19 cellular contexts compared by ENCODE assay signal in the genomic region with DNA sequence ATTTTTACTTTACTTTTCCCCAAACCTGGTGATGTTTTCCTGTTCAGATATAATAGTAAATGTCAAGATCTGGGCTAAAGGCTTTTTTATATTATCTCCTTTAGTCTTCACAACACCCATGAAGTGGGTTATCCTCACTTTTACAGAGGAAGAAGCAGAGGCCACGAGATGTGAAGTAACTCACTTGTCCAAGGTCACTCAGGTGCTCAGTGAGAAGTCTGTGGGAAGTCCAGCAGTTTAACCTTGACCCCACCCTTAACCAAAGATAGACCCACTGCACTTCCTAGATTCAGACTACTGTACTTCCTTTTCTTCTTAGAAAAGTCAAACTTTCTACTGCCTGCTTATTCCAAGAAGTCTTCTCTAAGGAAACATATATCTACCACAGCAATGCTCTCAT. TPM values are rescaled to one million over a fixed set of nuclear protein-coding genes. Genes with fewer than 3 reads are reported as not detected.
DNase-seq lines count a peak whose midpoint lies in the region; ATAC-seq lines count a peak whose summit lies in the region.
"Had no signal": no experiment of that assay in that cellular context is flagged by ENCODE, and none has a peak within 500 bp of the region (broad histone marks: within the 10 kb centered on the region; RNA-seq: fewer than 3 reads in every experiment).

No MANE protein-coding gene starts in this region.

- peak in 1 of 2 donors; percentile 20 for ATAC-seq in natural killer cell treated with Interleukin-12 subunit alpha and Interleukin-12 subunit beta and Interleukin-15 and Interleukin-18, amount 100 ng/mL, for 72 hours
- ATAC-seq in HG02798 (IDR thresholded peaks at IDR 0.05; ENCODE audit: poor library complexity, unreplicated experiment), result no peak

- no peaks in the 10 kb centered on the region for H3K9me3 Mint-ChIP-seq in activated naive CD4-positive, alpha-beta T cell treated with anti-CD3 and anti-CD28 coated beads, Interleukin-2, amount 10 ng/mL, durations not matched to agents 7 days and 5 days
- H3K9me3 Mint-ChIP-seq in activated T-helper 2 cell treated with anti-CD3 and anti-CD28 coated beads, Interferon-gamma antibody, Interleukin-2, Interleukin-4, amounts not matched to agents 10 μg/mL and 5 μg/mL and 100 μg/mL, durations not matched to agents 14 hours and 24 hours and 36 hours, result no peaks in the 10 kb centered on the region
- no peaks in the 10 kb centered on the region for H3K9me3 Mint-ChIP-seq in natural killer cell treated with Interleukin-12 subunit alpha and Interleukin-12 subunit beta and Interleukin-15 and Interleukin-18, amount 100 ng/mL, for 72 hours

- DNase-seq in activated naive CD4-positive, alpha-beta T cell treated with anti-CD3 and anti-CD28 coated beads, Interleukin-2, amount 10 ng/mL, durations not matched to agents 7 days and 5 days, result no peak
- DNase-seq in activated naive CD4-positive, alpha-beta T cell treated with anti-CD3 and anti-CD28 coated beads, Interleukin-2, amount 50 U/mL, for 16 hours, result no peak
- peak; percentile 65 for DNase-seq in OCI-M1 (lab: John Stamatoyannopoulos, UW)
- no peak for DNase-seq in activated T-helper 2 cell treated with anti-CD3 and anti-CD28 coated beads, Interferon-gamma antibody, Interleukin-2, Interleukin-4, amounts not matched to agents 10 μg/mL and 5 μg/mL and 100 μg/mL, durations not matched to agents 14 hours and 24 hours and 36 hours (ENCODE audit: low spot score)
- no peak for DNase-seq in natural killer cell treated with Interleukin-12 subunit alpha and Interleukin-12 subunit beta and Interleukin-15 and Interleukin-18, amount 100 ng/mL, for 72 hours (ENCODE audit: low spot score)
- no peak for DNase-seq in HUDEP-2 (lab: John Stamatoyannopoulos, UW; ENCODE audit: unreplicated experiment in 76 of 76)
- DNase-seq in stimulated activated CD4-positive, alpha-beta T cell treated with anti-CD3 and anti-CD28 coated beads, Interleukin-4, amount 100 ng/mL, for 4 hours, result no peak
- DNase-seq: activated CD4-positive, alpha-beta T cell treated with anti-CD3 and anti-CD28 coated beads, Interleukin-2, amount 50 U/mL, for 1 hour; activated T-cell treated with anti-CD3 and anti-CD28 coated beads, Interleukin-2, amount 50 U/mL, for 1 hour; dermis blood vessel endothelial cell; GF-D8; head of caudate nucleus; mammary epithelial cell; MM.1S; NCI-H748 treated with DMSO at 0.1 percent for 48 hours; stimulated activated CD4-positive, alpha-beta T cell treated with anti-CD3 and anti-CD28 coated beads, Interleukin-2, amount 100 ng/mL, for 24 hours; stimulated activated naive CD4-positive, alpha-beta T cell; thyroid gland had no signal

- H3K27me3 Mint-ChIP-seq in activated naive CD4-positive, alpha-beta T cell treated with anti-CD3 and anti-CD28 coated beads, Interleukin-2, amount 10 ng/mL, durations not matched to agents 7 days and 5 days, result no peaks in the 10 kb centered on the region
- H3K27me3 Mint-ChIP-seq in activated T-helper 2 cell treated with anti-CD3 and anti-CD28 coated beads, Interferon-gamma antibody, Interleukin-2, Interleukin-4, amounts not matched to agents 10 μg/mL and 5 μg/mL and 100 μg/mL, durations not matched to agents 14 hours and 24 hours and 36 hours (ENCODE audit: low read depth), result no peaks in the 10 kb centered on the region
- no peaks in the 10 kb centered on the region for H3K27me3 Mint-ChIP-seq in natural killer cell treated with Interleukin-12 subunit alpha and Interleukin-12 subunit beta and Interleukin-15 and Interleukin-18, amount 100 ng/mL, for 72 hours

- peak overlapping the region; percentile 70 for H3K4me3 Mint-ChIP-seq in activated naive CD4-positive, alpha-beta T cell treated with anti-CD3 and anti-CD28 coated beads, Interleukin-2, amount 10 ng/mL, durations not matched to agents 7 days and 5 days
- peak overlapping the region; percentile 76 for H3K4me3 Mint-ChIP-seq in activated T-helper 2 cell treated with anti-CD3 and anti-CD28 coated beads, Interferon-gamma antibody, Interleukin-2, Interleukin-4, amounts not matched to agents 10 μg/mL and 5 μg/mL and 100 μg/mL, durations not matched to agents 14 hours and 24 hours and 36 hours (ENCODE audit: low read depth)
- H3K4me3 Mint-ChIP-seq in natural killer cell treated with Interleukin-12 subunit alpha and Interleukin-12 subunit beta and Interleukin-15 and Interleukin-18, amount 100 ng/mL, for 72 hours, result peak overlapping the region; percentile 70

- CTCF ChIA-PET in activated naive CD4-positive, alpha-beta T cell treated with anti-CD3 and anti-CD28 coated beads, Interleukin-2, amount 10 ng/mL, durations not matched to agents 7 days and 5 days (lab: Charles Lee), result interaction anchor here (1.0 to 2.7 kb wide), 5 partner anchors 12 to 85 kb away, joined by 3 to 11 read pairs (median 3); no protein-coding TSS in a partner anchor

- peaks cover 67% of the 10 kb centered on the region for H3K4me1 Mint-ChIP-seq in activated naive CD4-positive, alpha-beta T cell treated with anti-CD3 and anti-CD28 coated beads, Interleukin-2, amount 10 ng/mL, durations not matched to agents 7 days and 5 days
- peaks cover 64% of the 10 kb centered on the region for H3K4me1 Mint-ChIP-seq in activated T-helper 2 cell treated with anti-CD3 and anti-CD28 coated beads, Interferon-gamma antibody, Interleukin-2, Interleukin-4, amounts not matched to agents 10 μg/mL and 5 μg/mL and 100 μg/mL, durations not matched to agents 14 hours and 24 hours and 36 hours (ENCODE audit: low read depth)
- H3K4me1 Mint-ChIP-seq in natural killer cell treated with Interleukin-12 subunit alpha and Interleukin-12 subunit beta and Interleukin-15 and Interleukin-18, amount 100 ng/mL, for 72 hours (ENCODE audit: low read depth in 2 of 2), result peaks cover 45 to 47% of the 10 kb centered on the region in 2 donors

- H3K27ac Mint-ChIP-seq in activated naive CD4-positive, alpha-beta T cell treated with anti-CD3 and anti-CD28 coated beads, Interleukin-2, amount 10 ng/mL, durations not matched to agents 7 days and 5 days, result peak overlapping the region; percentile 92
- H3K27ac Mint-ChIP-seq in activated T-helper 2 cell treated with anti-CD3 and anti-CD28 coated beads, Interferon-gamma antibody, Interleukin-2, Interleukin-4, amounts not matched to agents 10 μg/mL and 5 μg/mL and 100 μg/mL, durations not matched to agents 14 hours and 24 hours and 36 hours, result peak overlapping the region; percentile 85
- peak overlapping the region; percentile 75 to 97 for H3K27ac Mint-ChIP-seq in natural killer cell treated with Interleukin-12 subunit alpha and Interleukin-12 subunit beta and Interleukin-15 and Interleukin-18, amount 100 ng/mL, for 72 hours

- peaks cover 71% of the 10 kb centered on the region for H3K36me3 Mint-ChIP-seq in activated naive CD4-positive, alpha-beta T cell treated with anti-CD3 and anti-CD28 coated beads, Interleukin-2, amount 10 ng/mL, durations not matched to agents 7 days and 5 days
- peaks cover 81% of the 10 kb centered on the region for H3K36me3 Mint-ChIP-seq in activated T-helper 2 cell treated with anti-CD3 and anti-CD28 coated beads, Interferon-gamma antibody, Interleukin-2, Interleukin-4, amounts not matched to agents 10 μg/mL and 5 μg/mL and 100 μg/mL, durations not matched to agents 14 hours and 24 hours and 36 hours (ENCODE audit: low read depth)
- peaks cover 29% of the 10 kb centered on the region for H3K36me3 Mint-ChIP-seq in natural killer cell treated with Interleukin-12 subunit alpha and Interleukin-12 subunit beta and Interleukin-15 and Interleukin-18, amount 100 ng/mL, for 72 hours

- intact Hi-C loops in activated T-helper 2 cell treated with anti-CD3 and anti-CD28 coated beads, Interferon-gamma antibody, Interleukin-2, Interleukin-4, amounts not matched to agents 10 μg/mL and 5 μg/mL and 100 μg/mL, durations not matched to agents 14 hours and 24 hours and 36 hours (cut with micrococcal nuclease), result no loop called here

RNA-seq across cellular contexts. Expression of a gene that starts 56.3 kb away (rescaled TPM):
- 135 and 139 TPM in 2 replicates for total RNA-seq in activated T-helper 2 cell treated with anti-CD3 and anti-CD28 coated beads, Interferon-gamma antibody, Interleukin-2, Interleukin-4, amounts not matched to agents 10 μg/mL and 5 μg/mL and 100 μg/mL, durations not matched to agents 14 hours and 24 hours and 36 hours
- 100 to 1,000 TPM; 145 to 252 TPM for total RNA-seq in natural killer cell treated with Interleukin-12 subunit alpha and Interleukin-12 subunit beta and Interleukin-15 and Interleukin-18, amount 100 ng/mL, for 72 hours
